Comparison of ENCODE assay signal across 8 cellular contexts in the genomic region with DNA sequence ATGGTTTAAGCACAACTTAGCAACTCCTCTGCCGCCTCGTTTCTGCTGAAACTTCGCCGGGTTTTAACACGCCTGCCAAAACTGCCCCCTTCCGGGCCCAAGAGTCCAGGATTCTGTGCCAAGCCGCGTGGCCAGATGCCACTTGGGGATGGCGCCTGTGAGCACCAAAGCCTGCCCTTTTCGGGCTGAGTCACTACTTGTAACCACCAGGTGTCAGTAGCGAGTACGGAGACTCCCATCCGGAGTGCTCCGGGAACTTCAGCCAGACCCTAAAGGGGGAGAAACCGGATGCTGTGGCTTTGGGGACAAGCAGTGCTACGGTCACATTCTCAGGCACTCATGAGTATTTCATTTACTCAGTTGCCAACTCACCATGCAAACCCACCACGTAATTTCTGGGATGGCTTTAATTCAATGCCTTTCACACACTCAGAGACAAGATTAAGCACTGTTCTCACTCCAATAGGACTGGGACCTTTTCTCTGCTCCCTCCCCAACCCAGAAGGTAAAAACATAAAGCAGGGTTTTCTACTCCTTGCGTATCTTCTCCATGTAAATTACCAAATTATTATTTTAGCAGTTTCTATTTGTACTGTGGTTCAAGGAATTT.
A peak's percentile ranks its signal among the peaks of the same experiment; 100 is the strongest.
DNase-seq lines count a peak whose midpoint lies in the region; TF ChIP-seq lines count a peak whose summit lies in the region.

No MANE protein-coding gene starts in this region.

- no peak for TF ChIP-seq POLR2A in NB4 (IDR thresholded peaks at IDR 0.05; ENCODE audit: extremely low read depth, insufficient read length)

- peak; percentile 91 for TF ChIP-seq CTCF in HFF-Myc (IDR thresholded peaks at IDR 0.05; ENCODE audit: low read depth, low read length, missing control alignments)
- peak; percentile 96 for TF ChIP-seq CTCF in NB4 (IDR thresholded peaks at IDR 0.05; ENCODE audit: low read depth, low read length)
- peak; percentile 90 for TF ChIP-seq CTCF in WERI-Rb-1 (IDR thresholded peaks at IDR 0.05; ENCODE audit: low read depth, low read length)

- H3K27me3 ChIP-seq in WERI-Rb-1 (ENCODE audit: insufficient read depth, low read depth, severe bottlenecking), result peaks cover 15% of the 10 kb centered on the region

- peak; percentile 15 for DNase-seq in DMS153 (lab: John Stamatoyannopoulos, UW)
- DNase-seq in DMS153 treated with DMSO at 0.1 percent for 48 hours (lab: John Stamatoyannopoulos, UW; ENCODE audit: unreplicated experiment), result no peak
- peak; percentile 82 for DNase-seq in HFF-Myc (ENCODE audit: extremely low read depth, low read depth)
- DNase-seq in NB4 (ENCODE audit: low read depth), result peak; percentile 93
- peak; percentile 75 for DNase-seq in WERI-Rb-1
- peak; percentile 23 for DNase-seq in central memory CD4-positive, alpha-beta T cell
- peak; percentile 87 for DNase-seq in kidney tubule cell (ENCODE audit: low spot score)
- DNase-seq in stimulated activated CD4-positive, alpha-beta T cell treated with anti-CD3 and anti-CD28 coated beads, Interleukin-2, amount 100 ng/mL, for 24 hours, result peak; percentile 59 to 69

- H3K9me3 ChIP-seq in WERI-Rb-1 (ENCODE audit: severe bottlenecking), result no peaks in the 10 kb centered on the region

- H3K36me3 ChIP-seq in WERI-Rb-1, result no peaks in the 10 kb centered on the region

- H3K27ac ChIP-seq in WERI-Rb-1, result no peak overlapping the region

- peak overlapping the region; percentile 20; the same call in 1 of the 2 replicates for H3K4me3 ChIP-seq in HFF-Myc (replicated peaks; ENCODE audit: low read depth, low read length)
- H3K4me3 ChIP-seq in NB4 (ENCODE audit: low read depth, low read length), result no peak overlapping the region
- no peak overlapping the region for H3K4me3 ChIP-seq in WERI-Rb-1 (ENCODE audit: low read depth, low read length)
